In genomic region chr15:63950911-63951481, GRCh38 we compare ENCODE assay signal across 16 cellular contexts.
DNase-seq lines count a peak whose midpoint lies in the region; ATAC-seq, FAIRE-seq and TF ChIP-seq lines count a peak whose summit lies in the region.
"Had no signal": no experiment of that assay in that cellular context is flagged by ENCODE, and none has a peak within 500 bp of the region (broad histone marks: within the 10 kb centered on the region; RNA-seq: fewer than 3 reads in every experiment).

No MANE protein-coding gene starts in this region.

- H3K79me2 ChIP-seq in SK-N-SH (ENCODE audit: insufficient read depth) (no peaks in the 10 kb centered on the region), fibroblast of lung (ENCODE audit: control insufficient read depth, insufficient read depth, low read length) (no peaks in the 10 kb centered on the region)

- TF ChIP-seq EP300 in SK-N-SH (IDR thresholded peaks at IDR 0.05; ENCODE audit: borderline replicate concordance in 1 of 2, low read depth in 1 of 2, low read length in 1 of 2): no peak

- H3F3A ChIP-seq in SK-N-SH (replicated peaks; ENCODE audit: insufficient read depth): peaks cover 24% of the 10 kb centered on the region

- POLR2A ChIA-PET in SK-N-SH (lab: Yijun Ruan, JAX): no interaction called here

- no peaks in the 10 kb centered on the region for H4K20me1 ChIP-seq in SK-N-SH (ENCODE audit: insufficient read depth)
- H4K20me1 ChIP-seq in fibroblast of lung (ENCODE audit: control insufficient read depth, extremely low read depth, insufficient read depth, low read length): no peaks in the 10 kb centered on the region

- FAIRE-seq in frontal cortex (lab: Jason Lieb, UNC): no peak

- H3K4me1 ChIP-seq in SK-N-SH (ENCODE audit: control insufficient read depth in 1 of 2, insufficient read depth in 2 of 2, low read depth in 1 of 2, low read length in 1 of 2): no peaks in the 10 kb centered on the region
- peaks cover 12% of the 10 kb centered on the region for H3K4me1 ChIP-seq in fibroblast of lung (ENCODE audit: control insufficient read depth, extremely low read depth, insufficient read depth, low read length)
- H3K4me1 ChIP-seq in gastrocnemius medialis: peaks cover 10 to 15% of the 10 kb centered on the region in 2 donors
- no peaks in the 10 kb centered on the region for H3K4me1 ChIP-seq in prostate gland (replicated peaks)
- H3K4me1 ChIP-seq: Caco-2, left ventricle myocardium inferior had no signal

- H3K27me3 ChIP-seq in SK-N-SH (ENCODE audit: insufficient read depth) (no peaks in the 10 kb centered on the region), fibroblast of lung (ENCODE audit: control insufficient read depth, insufficient read depth, low read length) (no peaks in the 10 kb centered on the region), gastrocnemius medialis (no peaks in the 10 kb centered on the region), prostate gland (replicated peaks; ENCODE audit: insufficient read depth) (no peaks in the 10 kb centered on the region)
- H3K27me3 ChIP-seq: ovary had no signal

- no peak for TF ChIP-seq RAD21 in SK-N-SH (IDR thresholded peaks at IDR 0.05; ENCODE audit: low read length)

- no peak overlapping the region for H2AFZ ChIP-seq in SK-N-SH (ENCODE audit: low read depth)
- H2AFZ ChIP-seq in fibroblast of lung (ENCODE audit: low read length): no peak overlapping the region
- H2AFZ ChIP-seq: GM23338 had no signal

- no peaks in the 10 kb centered on the region for H3K36me3 ChIP-seq in SK-N-SH (replicated peaks in 1 of 2; ENCODE audit: control insufficient read depth in 1 of 2, insufficient read depth in 2 of 2, low read length in 1 of 2)
- H3K36me3 ChIP-seq in fibroblast of lung (ENCODE audit: control insufficient read depth, insufficient read depth, low read length): no peaks in the 10 kb centered on the region
- H3K36me3 ChIP-seq in gastrocnemius medialis: no peaks in the 10 kb centered on the region
- no peaks in the 10 kb centered on the region for H3K36me3 ChIP-seq in prostate gland
- H3K36me3 ChIP-seq: ovary had no signal

- CTCF ChIA-PET in SK-N-SH (lab: Yijun Ruan, JAX): interaction anchor here (1.5 kb wide), 2 partner anchors 95 to 116 kb away, joined by 4 read pairs; partner anchors contain the start of gene DAPK2

- in situ Hi-C loops in gastrocnemius medialis (cut with MboI; ENCODE audit: low sequenced_read_pairs in 4 of 4): no loop called here

- no peak overlapping the region for H3K4me3 ChIP-seq in SK-N-SH (ENCODE audit: low read depth in 2 of 2, low read length in 1 of 2)
- no peak overlapping the region for H3K4me3 ChIP-seq in fibroblast of lung (replicated peaks in 1 of 4; ENCODE audit: control extremely low read depth in 1 of 4, insufficient read depth in 1 of 4, low read depth in 3 of 4, low read length in 4 of 4)
- no peak overlapping the region for H3K4me3 ChIP-seq in gastrocnemius medialis
- H3K4me3 ChIP-seq in prostate gland: no peak overlapping the region
- H3K4me3 ChIP-seq: GM23338, left ventricle myocardium inferior, ovary had no signal

- H3K9ac ChIP-seq in SK-N-SH: no peak overlapping the region
- H3K9ac ChIP-seq in fibroblast of lung (ENCODE audit: insufficient read depth, low read length): no peak overlapping the region

- H3K9me2 ChIP-seq in SK-N-SH: no peaks in the 10 kb centered on the region

- 81% methylated on average over 6 of the region's 6 CpGs for WGBS in SK-N-SH (ENCODE audit: low lambda C conversion rate)
- WGBS in prostate gland: 69% methylated on average over 6 of the region's 6 CpGs

- intact Hi-C loops in gastrocnemius medialis (cut with DNase I; ENCODE audit: low total_unique reads) (no loop called here), prostate gland (cut with DNase I) (no loop called here)

- H3K27ac ChIP-seq in SK-N-SH (ENCODE audit: low read depth in 2 of 2, low read length in 1 of 2) (peak overlapping the region in 1 of 2 experiments; percentile 52; a peak in 2 of 4 replicates), fibroblast of lung (ENCODE audit: insufficient read depth, low read length) (peak overlapping the region; percentile 20), gastrocnemius medialis (peak overlapping the region; percentile 37 to 48 (median 42)), prostate gland (no peak overlapping the region)
- H3K27ac ChIP-seq: left ventricle myocardium inferior, ovary had no signal

- peak; percentile 71 for DNase-seq in GM04503 (ENCODE audit: low read depth)
- no peak for DNase-seq in SK-N-SH
- DNase-seq in fibroblast of lung (ENCODE audit: low read depth in 2 of 2): peak; percentile 77 to 95
- DNase-seq in gastrocnemius medialis: no peak
- no peak for DNase-seq in prostate gland (ENCODE audit: low spot score)
- no peak for DNase-seq in frontal cortex (ENCODE audit: low spot score in 2 of 2)
- no peak for DNase-seq in activated effector memory CD4-positive, alpha-beta T cell treated with Interleukin-2 at 50 U/mL for 16 hours
- DNase-seq: activated CD4-positive, alpha-beta T cell treated with anti-CD3 and anti-CD28 coated beads for 4 hours; Caco-2; cerebellar nuclear complex; left ventricle myocardium inferior; NCI-H2029 treated with DMSO at 0.1 percent for 48 hours; ovary; stimulated activated naive CD4-positive, alpha-beta T cell treated with Interleukin-2 at 50 U/mL for 16 hours had no signal

- TF ChIP-seq POLR2A in gastrocnemius medialis (IDR thresholded peaks at IDR 0.05): no peak
- no peak for TF ChIP-seq POLR2A in prostate gland (IDR thresholded peaks at IDR 0.05)

- H3K4me2 ChIP-seq in SK-N-SH: peak overlapping the region; percentile 8; the same call in 1 of the 2 replicates
- H3K4me2 ChIP-seq in fibroblast of lung (ENCODE audit: extremely low read depth, insufficient read depth, low read length): peak overlapping the region; percentile 52
- H3K4me2 ChIP-seq: GM23338 had no signal

- H3K9me3 ChIP-seq in SK-N-SH (no peaks in the 10 kb centered on the region), fibroblast of lung (ENCODE audit: control insufficient read depth, insufficient read depth, low read depth, low read length) (no peaks in the 10 kb centered on the region), gastrocnemius medialis (no peaks in the 10 kb centered on the region), prostate gland (no peaks in the 10 kb centered on the region)
- H3K9me3 ChIP-seq: Caco-2, left ventricle myocardium inferior, ovary had no signal

- ATAC-seq in gastrocnemius medialis: no peak
- ATAC-seq in GM21360 (IDR thresholded peaks at IDR 0.05; ENCODE audit: unreplicated experiment): no peak
- ATAC-seq: GM23338 had no signal

- TF ChIP-seq CTCF in SK-N-SH (IDR thresholded peaks at IDR 0.05) (no peak), fibroblast of lung (conservative IDR thresholded peaks at IDR 0.05 in 1 of 2, IDR thresholded peaks at IDR 0.05 in 1 of 2; ENCODE audit: low read depth in 1 of 2, low read length in 2 of 2) (no peak), gastrocnemius medialis (IDR thresholded peaks at IDR 0.05 in 4 of 5, conservative IDR thresholded peaks at IDR 0.05 in 1 of 5) (no peak), prostate gland (IDR thresholded peaks at IDR 0.05) (no peak)

TF ChIP-seq in SK-N-SH, 30 proteins besides CTCF, POLR2A, EP300 and RAD21:
- 0 out of 2 replicates have a peak, but pooled peaks have one; percentile 4 for TF ChIP-seq NFIC (IDR thresholded peaks at IDR 0.05; ENCODE audit: borderline replicate concordance)
- TF ChIP-seq PBX3 (IDR thresholded peaks at IDR 0.05): 0 out of 2 replicates have a peak, but pooled peaks have one; percentile 27
- TF ChIP-seq RFX5 (IDR thresholded peaks at IDR 0.05; ENCODE audit: low read length): no peak
- no peak for TF ChIP-seq GABPA (IDR thresholded peaks at IDR 0.05; ENCODE audit: low read depth)
- TF ChIP-seq MXI1 (IDR thresholded peaks at IDR 0.05; ENCODE audit: low read depth, low read length): no peak
- no peak for TF ChIP-seq RXRA (IDR thresholded peaks at IDR 0.05; ENCODE audit: borderline replicate concordance, low read depth)
- TF ChIP-seq TAF1 (IDR thresholded peaks at IDR 0.05; ENCODE audit: borderline replicate concordance, low read depth, low read length): no peak
- TF ChIP-seq CHD2 (IDR thresholded peaks at IDR 0.05; ENCODE audit: low read length, partially characterized antibody): no peak
- TF ChIP-seq FOXM1 (IDR thresholded peaks at IDR 0.05; ENCODE audit: low read depth): no peak
- no peak for TF ChIP-seq USF1 (IDR thresholded peaks at IDR 0.05; ENCODE audit: borderline replicate concordance, low read depth)
- no peak for TF ChIP-seq POLR2AphosphoS5 (IDR thresholded peaks at IDR 0.05; ENCODE audit: low read depth, low read length)
TF ChIP-seq in SK-N-SH: peak in this region for 2.

Comparison
In these comparisons a context has a peak if more than half of its experiments do, and no peak if none do; other contexts are left out.
1. DNase-seq: peak in GM04503 (single experiment) and fibroblast of lung (2 of 2); none in SK-N-SH (single experiment), gastrocnemius medialis (0 of 2), prostate gland (single experiment), frontal cortex (0 of 2) and activated effector memory CD4-positive, alpha-beta T cell treated with Interleukin-2 at 50 U/mL for 16 hours (single experiment).
2. H3K27ac ChIP-seq: peak in fibroblast of lung (single experiment) and gastrocnemius medialis (4 of 4); none in prostate gland (0 of 2).